ENCODE assay signal across 8 cellular contexts in the genomic region with DNA sequence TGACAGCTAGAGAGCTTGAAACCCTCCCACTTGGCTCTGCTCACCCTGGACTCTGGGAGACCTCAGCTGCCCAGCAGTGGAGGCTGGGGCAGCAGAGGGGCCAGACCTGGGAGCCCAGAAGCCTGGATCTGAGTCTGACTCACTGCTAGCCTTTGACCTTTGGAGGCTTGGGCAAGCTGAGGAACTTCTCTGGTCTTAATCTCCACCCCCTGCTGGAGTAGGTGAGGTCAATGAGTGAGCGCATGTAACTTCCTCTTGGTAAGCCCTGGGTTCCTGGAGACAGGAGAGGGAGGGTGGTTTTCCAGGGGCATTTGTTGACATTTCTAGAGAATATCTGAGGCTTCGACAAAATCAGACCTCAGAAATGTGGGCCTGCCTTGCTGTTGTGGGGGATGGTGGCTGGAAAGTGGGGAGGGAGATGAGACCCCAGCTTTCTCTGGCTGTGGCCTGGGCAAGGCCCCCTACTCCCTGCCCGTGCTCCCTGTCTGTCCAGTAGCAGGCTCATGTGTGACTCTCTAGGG.
A peak's percentile ranks its signal among the peaks of the same experiment; 100 is the strongest.
DNase-seq lines count a peak whose midpoint lies in the region; ATAC-seq and TF ChIP-seq lines count a peak whose summit lies in the region.

No MANE protein-coding gene starts in this region.

- no peak overlapping the region for H3K4me3 Mint-ChIP-seq in CD14-positive monocyte
- H3K4me3 Mint-ChIP-seq in activated naive CD8-positive, alpha-beta T cell, result no peak overlapping the region

- H2BK120ac ChIP-seq in IMR-90 (ENCODE audit: low read depth, low read length), result peak overlapping the region; percentile 61
- H2BK120ac ChIP-seq in mesenchymal stem cell (ENCODE audit: low read depth, low read length), result peak overlapping the region; percentile 80

- H3K9me3 ChIP-seq in IMR-90 (ENCODE audit: control insufficient read depth, insufficient read depth, low read length), result no peaks in the 10 kb centered on the region
- H3K9me3 ChIP-seq in mesenchymal stem cell (ENCODE audit: control insufficient read depth, low read length), result no peaks in the 10 kb centered on the region
- H3K9me3 ChIP-seq in tibial artery, result no peaks in the 10 kb centered on the region

- H3K4ac ChIP-seq in IMR-90 (ENCODE audit: low read depth, low read length) (peak overlapping the region; percentile 75), mesenchymal stem cell (ENCODE audit: low read depth in 1 of 2, low read length in 2 of 2) (peak overlapping the region; percentile 82 to 90)

- H2AK9ac ChIP-seq in IMR-90 (replicated peaks; ENCODE audit: low read depth, low read length, poor library complexity), result peak overlapping the region; percentile 3

- no peak overlapping the region for H3K56ac ChIP-seq in IMR-90 (ENCODE audit: extremely low read depth, insufficient read depth, low read length)

- DNase-seq in CD14-positive monocyte (ENCODE audit: low spot score), result peak; percentile 90
- peak; percentile 79 for DNase-seq in IMR-90
- peak; percentile 98 for DNase-seq in mesenchymal stem cell
- DNase-seq in tibial artery, result no peak
- DNase-seq in nucleus accumbens (lab: John Stamatoyannopoulos, UW), result no peak

- peak overlapping the region; percentile 96 to 98 for H2BK12ac ChIP-seq in mesenchymal stem cell (ENCODE audit: low read length in 2 of 2)

- H3K4me3 ChIP-seq in IMR-90 (ENCODE audit: insufficient read depth, low read depth, low read length), result no peak overlapping the region
- H3K4me3 ChIP-seq in mesenchymal stem cell (ENCODE audit: insufficient read depth in 1 of 2, low read depth in 1 of 2, low read length in 2 of 2), result peak overlapping the region in 1 of 2 experiments; percentile 23
- H3K4me3 ChIP-seq in tibial artery, result no peak overlapping the region

- H3K18ac ChIP-seq in IMR-90 (ENCODE audit: low read depth, low read length) (peak overlapping the region; percentile 10; the same call in 1 of the 2 replicates), mesenchymal stem cell (ENCODE audit: low read depth in 1 of 2, low read length in 2 of 2) (peak overlapping the region; percentile 97 to 98)

- POLR2A ChIA-PET in IMR-90 (lab: Charles Lee; ENCODE audit: unreplicated experiment), result interaction anchor here (1.0 kb wide), 1 partner anchor 73 kb away, joined by 3 read pairs; the partner anchor contains the start of gene YWHAQ

- peaks cover 25% of the 10 kb centered on the region for H3K9me1 ChIP-seq in IMR-90 (ENCODE audit: insufficient read depth, low read length)

- peak; percentile 72 for ATAC-seq in IMR-90 (ENCODE audit: low read depth)
- no peak for ATAC-seq in HG03135 (IDR thresholded peaks at IDR 0.05; ENCODE audit: unreplicated experiment)
- ATAC-seq in HG02970 (IDR thresholded peaks at IDR 0.05; ENCODE audit: low FRiP score, unreplicated experiment), result no peak

- H2BK15ac ChIP-seq in IMR-90 (ENCODE audit: low read depth, low read length), result peak overlapping the region; percentile 66; the same call in 2 of the 3 replicates
- peak overlapping the region; percentile 91 for H2BK15ac ChIP-seq in mesenchymal stem cell (ENCODE audit: low read depth, poor library complexity, severe bottlenecking)

- H3K9ac ChIP-seq in IMR-90 (ENCODE audit: low read depth, low read length) (no peak overlapping the region), mesenchymal stem cell (ENCODE audit: low read length) (peak overlapping the region; percentile 33)

- H3K4me1 Mint-ChIP-seq in CD14-positive monocyte, result peaks cover 32% of the 10 kb centered on the region
- peaks cover 26% of the 10 kb centered on the region for H3K4me1 Mint-ChIP-seq in activated naive CD8-positive, alpha-beta T cell (ENCODE audit: low read depth)

- peaks cover 3% of the 10 kb centered on the region; the same call in 1 of the 2 replicates for H4K20me1 ChIP-seq in IMR-90 (ENCODE audit: insufficient read depth, low read length)

- H2AFZ ChIP-seq in IMR-90 (replicated peaks; ENCODE audit: low read length, poor library complexity), result peak overlapping the region; percentile 53
- no peak overlapping the region for H2AFZ ChIP-seq in mesenchymal stem cell (ENCODE audit: low read depth, low read length)

- 0 out of 2 replicates have a peak, but pooled peaks have one; percentile 15 for TF ChIP-seq RAD21 in IMR-90 (IDR thresholded peaks at IDR 0.05; ENCODE audit: low read length)

- no peaks in the 10 kb centered on the region for H3K27me3 ChIP-seq in IMR-90 (ENCODE audit: control insufficient read depth, insufficient read depth, low read length)
- no peaks in the 10 kb centered on the region for H3K27me3 ChIP-seq in mesenchymal stem cell (ENCODE audit: control insufficient read depth in 1 of 2, insufficient read depth in 1 of 2, low read length in 2 of 2)
- no peaks in the 10 kb centered on the region for H3K27me3 ChIP-seq in tibial artery

- dilution Hi-C loops in IMR-90 (cut with HindIII; ENCODE audit: low sequenced_read_pairs, unreplicated experiment), result no loop called here

- WGBS in IMR-90 (ENCODE audit: extremely low coverage in 2 of 2, insufficient read length in 1 of 2), 2 experiments, result 17% methylated on average over 1 of the region's 3 CpGs; no CpG with 5 or more reads in 1 of the 2 experiments
- WGBS in mesenchymal stem cell, result 0% methylated on average over 1 of the region's 3 CpGs

- no peak for TF ChIP-seq POLR2A in IMR-90 (IDR thresholded peaks at IDR 0.05; ENCODE audit: low read depth, low read length)

- H3K14ac ChIP-seq in IMR-90 (replicated peaks; ENCODE audit: low read depth, low read length), result peak overlapping the region; percentile 58; the same call in 1 of the 2 replicates
- no peak overlapping the region for H3K14ac ChIP-seq in mesenchymal stem cell (ENCODE audit: low read length in 2 of 2)

- H4K8ac ChIP-seq in IMR-90 (ENCODE audit: low read depth in 2 of 2, low read length in 2 of 2) (peak overlapping the region; percentile 12 to 74; a peak in 2 of 4 replicates), mesenchymal stem cell (ENCODE audit: low read length) (peak overlapping the region; percentile 92)

- H4K91ac ChIP-seq in IMR-90 (ENCODE audit: insufficient read depth, low read depth, low read length) (peak overlapping the region; percentile 14; the same call in 1 of the 2 replicates), mesenchymal stem cell (ENCODE audit: low read length) (peak overlapping the region; percentile 96)

- peak overlapping the region; percentile 18; the same call in 1 of the 2 replicates for H3K27ac ChIP-seq in IMR-90 (ENCODE audit: insufficient read depth, low read length)
- H3K27ac ChIP-seq in mesenchymal stem cell (ENCODE audit: low read length, poor library complexity, severe bottlenecking), result peak overlapping the region; percentile 31
- H3K27ac ChIP-seq in tibial artery, result no peak overlapping the region

- no TSS peak for BruUV-seq in IMR-90 (replicated peaks; lab: Mats Ljungman, UMichigan)

- peaks cover 1 to 3% (median 3%) of the 10 kb centered on the region in 3 donors for H3K27me3 Mint-ChIP-seq in CD14-positive monocyte (ENCODE audit: low read depth in 3 of 3)
- no peaks in the 10 kb centered on the region for H3K27me3 Mint-ChIP-seq in activated naive CD8-positive, alpha-beta T cell

- H3K36me3 ChIP-seq in IMR-90 (ENCODE audit: control insufficient read depth, insufficient read depth, low read length) (no peaks in the 10 kb centered on the region), mesenchymal stem cell (ENCODE audit: control insufficient read depth in 1 of 2, insufficient read depth in 2 of 2, low read depth in 1 of 2, low read length in 2 of 2) (no peaks in the 10 kb centered on the region), tibial artery (no peaks in the 10 kb centered on the region)

- H2BK20ac ChIP-seq in IMR-90 (ENCODE audit: low read depth, low read length), result peak overlapping the region; percentile 77; the same call in 1 of the 2 replicates

- TF ChIP-seq CTCF in CD14-positive monocyte (IDR thresholded peaks at IDR 0.05) (peak; percentile 6), IMR-90 (conservative IDR thresholded peaks at IDR 0.05; ENCODE audit: low read depth, low read length) (0 out of 2 replicates have a peak, but pooled peaks have one; percentile 5), tibial artery (IDR thresholded peaks at IDR 0.05) (no peak)

- no peak overlapping the region for H3K23ac ChIP-seq in IMR-90 (ENCODE audit: low read depth, low read length)
- H3K23ac ChIP-seq in mesenchymal stem cell (ENCODE audit: low read length in 2 of 2), result peak overlapping the region; percentile 49 to 81

- H3K79me1 ChIP-seq in IMR-90 (ENCODE audit: low read depth in 1 of 2, low read length in 2 of 2) (0 out of 4 replicates have a peak, but pooled peaks cover 0 to 3% of the 10 kb centered on the region in 2 experiments), mesenchymal stem cell (replicated peaks; ENCODE audit: low read length, poor library complexity, severe bottlenecking) (no peaks in the 10 kb centered on the region)

- peak overlapping the region; percentile 43 to 89 (median 85) for H3K27ac Mint-ChIP-seq in CD14-positive monocyte
- H3K27ac Mint-ChIP-seq in activated naive CD8-positive, alpha-beta T cell, result peak overlapping the region; percentile 5

- H3K9me3 Mint-ChIP-seq in CD14-positive monocyte, result no peaks in the 10 kb centered on the region
- H3K9me3 Mint-ChIP-seq in activated naive CD8-positive, alpha-beta T cell (ENCODE audit: low read depth), result no peaks in the 10 kb centered on the region

- in situ Hi-C loops in IMR-90 (cut with MboI; ENCODE audit: low sequenced_read_pairs), result no loop called here

- H2BK5ac ChIP-seq in IMR-90 (ENCODE audit: low read depth, low read length, poor library complexity, severe bottlenecking) (peak overlapping the region; percentile 10), mesenchymal stem cell (ENCODE audit: low read depth, low read length, poor library complexity, severe bottlenecking) (no peak overlapping the region)

- CTCF ChIA-PET in IMR-90 (lab: Yijun Ruan, JAX), result interaction anchor here (0.6 to 0.7 kb wide), 2 partner anchors 33 to 1300 kb away, joined by 3 to 6 read pairs; no protein-coding TSS in a partner anchor

- intact Hi-C loops in CD14-positive monocyte (cut with micrococcal nuclease) (loop anchor here in 1 of 2 donors (2.0 to 5.0 kb wide), 2 partner anchors 49 to 73 kb away; partner anchors contain the start of gene YWHAQ), IMR-90 (cut with micrococcal nuclease) (no loop called here), tibial artery (cut with DNase I; ENCODE audit: low total_unique reads) (no loop called here)

- H3K36me3 Mint-ChIP-seq in CD14-positive monocyte, result no peaks in the 10 kb centered on the region
- no peaks in the 10 kb centered on the region for H3K36me3 Mint-ChIP-seq in activated naive CD8-positive, alpha-beta T cell

- H3K4me2 ChIP-seq in IMR-90 (ENCODE audit: low read depth, low read length), result peak overlapping the region; percentile 43
- no peak overlapping the region for H3K4me2 ChIP-seq in mesenchymal stem cell (ENCODE audit: low read length, poor library complexity, severe bottlenecking)

- peak overlapping the region; percentile 91 for H2AK5ac ChIP-seq in IMR-90 (ENCODE audit: low read depth, low read length)
- H2AK5ac ChIP-seq in mesenchymal stem cell (ENCODE audit: low read length, severe bottlenecking), result peak overlapping the region; percentile 76

- H3K4me1 ChIP-seq in IMR-90 (ENCODE audit: control insufficient read depth, insufficient read depth, low read length), result peaks cover 15% of the 10 kb centered on the region
- peaks cover 14% of the 10 kb centered on the region for H3K4me1 ChIP-seq in mesenchymal stem cell (ENCODE audit: control insufficient read depth, insufficient read depth, low read depth, low read length)
- peaks cover 0 to 12% (median 8%) of the 10 kb centered on the region in 4 donors for H3K4me1 ChIP-seq in tibial artery

- no peak overlapping the region for H4K5ac ChIP-seq in IMR-90 (ENCODE audit: low read depth, low read length)

Comparison
In these comparisons a context has a peak if more than half of its experiments do, and no peak if none do; other contexts are left out.
1. DNase-seq: peak in CD14-positive monocyte (single experiment), IMR-90 (single experiment) and mesenchymal stem cell (single experiment); none in tibial artery (0 of 2) and nucleus accumbens (0 of 56).
2. CTCF ChIP-seq: peak in CD14-positive monocyte (single experiment) and IMR-90 (single experiment); none in tibial artery (0 of 2).
3. H3K27ac ChIP-seq: peak in IMR-90 (single experiment) and mesenchymal stem cell (single experiment); none in tibial artery (0 of 2).